ENCODE assay signal across 9 cellular contexts in genomic region chr10:90862908-90863514, GRCh38. TPM values are rescaled to one million over a fixed set of nuclear protein-coding genes. Genes with fewer than 3 reads are reported as not detected.
DNase-seq lines count a peak whose midpoint lies in the region; ATAC-seq and TF ChIP-seq lines count a peak whose summit lies in the region.
"Had no signal": no experiment of that assay in that cellular context is flagged by ENCODE, and none has a peak within 500 bp of the region (broad histone marks: within the 10 kb centered on the region; RNA-seq: fewer than 3 reads in every experiment).

No MANE protein-coding gene starts in this region.

- no peak for ATAC-seq in HG03135 (IDR thresholded peaks at IDR 0.05; ENCODE audit: unreplicated experiment)

- H3K27me3 Mint-ChIP-seq in mesothelial cell of epicardium (ENCODE audit: low read depth), result peaks cover 58% of the 10 kb centered on the region

- H3K4me3 ChIP-seq in brain microvascular endothelial cell (ENCODE audit: low read depth, low read length), result no peak overlapping the region

- H3K27ac Mint-ChIP-seq in mesothelial cell of epicardium, result no peak overlapping the region

- H3K36me3 ChIP-seq in brain microvascular endothelial cell (replicated peaks), result no peaks in the 10 kb centered on the region

- H3K4me3 Mint-ChIP-seq in mesothelial cell of epicardium, result no peak overlapping the region

- in situ Hi-C loops in brain microvascular endothelial cell (cut with HindIII; ENCODE audit: low pct_ligation_motif_present, low sequenced_read_pairs), result loop anchor here (25.0 kb wide), 1 partner anchor 101 kb away; no protein-coding TSS in a partner anchor

- TF ChIP-seq CTCF in brain microvascular endothelial cell (IDR thresholded peaks at IDR 0.05; ENCODE audit: low read depth, low read length, missing control alignments) (peak; percentile 72), mesothelial cell of epicardium (IDR thresholded peaks at IDR 0.05; ENCODE audit: unreplicated experiment) (peak; percentile 81)

- no peaks in the 10 kb centered on the region for H3K9me3 Mint-ChIP-seq in mesothelial cell of epicardium
- H3K9me3 Mint-ChIP-seq: IgD-negative memory B cell had no signal

- H3K4me1 Mint-ChIP-seq in mesothelial cell of epicardium, result no peaks in the 10 kb centered on the region

- H3K36me3 Mint-ChIP-seq in mesothelial cell of epicardium, result no peaks in the 10 kb centered on the region
- H3K36me3 Mint-ChIP-seq: IgD-negative memory B cell had no signal

- H3K27me3 ChIP-seq in brain microvascular endothelial cell (replicated peaks), result no peaks in the 10 kb centered on the region

- H3K27ac ChIP-seq in brain microvascular endothelial cell, result no peak overlapping the region

- peak; percentile 20 for DNase-seq in COLO829 (ENCODE audit: low spot score)
- DNase-seq in HuH-7.5 (ENCODE audit: low spot score), result peak; percentile 28
- peak; percentile 35 for DNase-seq in brain microvascular endothelial cell
- no peak for DNase-seq in mesothelial cell of epicardium (ENCODE audit: low spot score in 2 of 2, unreplicated experiment in 2 of 2)
- DNase-seq in COLO668 (lab: John Stamatoyannopoulos, UW; ENCODE audit: unreplicated experiment), result no peak
- DNase-seq in activated naive CD4-positive, alpha-beta T cell (lab: John Stamatoyannopoulos, UW), result no peak
- DNase-seq in GOT3 (lab: John Stamatoyannopoulos, UW), result no peak

RNA-seq across cellular contexts. Expression of gene HTR7, which starts 5.2 kb away (rescaled TPM):
- 2.9 to 3.4 TPM (median 3.0 TPM) in 3 replicates for total RNA-seq in mesothelial cell of epicardium

RNA-seq across cellular contexts. Expression of gene RPP30, which starts 8.8 kb away (rescaled TPM):
- total RNA-seq in mesothelial cell of epicardium, result 35.4 to 41.9 TPM (median 39.1 TPM) in 3 replicates

RNA-seq across cellular contexts. Expression of gene ANKRD1, which starts 57.9 kb away (rescaled TPM):
- total RNA-seq in mesothelial cell of epicardium, result 5.1 to 5.2 TPM (median 5.2 TPM) in 3 replicates

Comparison
In these comparisons a context has a peak if more than half of its experiments do, and no peak if none do; other contexts are left out.
1. DNase-seq: peak in COLO829 (single experiment), HuH-7.5 (single experiment) and brain microvascular endothelial cell (single experiment); none in mesothelial cell of epicardium (0 of 2), COLO668 (single experiment), activated naive CD4-positive, alpha-beta T cell (0 of 4) and GOT3 (single experiment).